8 cellular contexts compared by ENCODE assay signal in genomic region chr3:9731206-9732079, GRCh38. TPM values are rescaled to one million over a fixed set of nuclear protein-coding genes. Genes with fewer than 3 reads are reported as not detected.
DNase-seq lines count a peak whose midpoint lies in the region; ATAC-seq, FAIRE-seq and TF ChIP-seq lines count a peak whose summit lies in the region.

Gene BRPF1, plus strand, starts transcription at chr3:9731735. Its CDS starts 2,406 bp downstream, at chr3:9734141.

- BruUV-seq in HepG2 (replicated peaks; lab: Mats Ljungman, UMichigan) = no TSS peak

- peak within 1 kb of the TSS; percentile 100 for H3K9ac ChIP-seq in HepG2 (ENCODE audit: insufficient read depth, low read depth, low read length)

- DNase-seq in C1 segment of cervical spinal cord (lab: John Stamatoyannopoulos, UW) (peak; percentile 84 to 99 (median 98)), NCI-H748 treated with DMSO at 0.1 percent for 48 hours (lab: John Stamatoyannopoulos, UW) (peak; percentile 87), HepG2 (ENCODE audit: low spot score) (peak; percentile 95)
- DNase-seq in activated CD4-positive, alpha-beta T cell treated with anti-CD3 and anti-CD28 coated beads, Interleukin-2, amount 50 U/mL, for 24 hours (ENCODE audit: low read depth in 1 of 2, low spot score in 1 of 2) = peak; percentile 99
- peak; percentile 100 for DNase-seq in stimulated activated CD4-positive, alpha-beta T cell treated with anti-CD3 and anti-CD28 coated beads, Interleukin-4, amount 100 ng/mL, for 1 hour

- FAIRE-seq in HepG2 (lab: Jason Lieb, UNC) = peak; percentile 76

- intact Hi-C loops in dendritic cell treated with granulocyte-macrophage colony-stimulating factor and Interleukin-4, amounts not matched to agents 40 ng/mL and 50 ng/mL, for 4 days (cut with micrococcal nuclease) = loop anchor here (1.0 kb wide), 2 partner anchors 15 to 61 kb away; partner anchors contain the start of gene TADA3
- intact Hi-C loops in HepG2 (cut with micrococcal nuclease; ENCODE audit: unreplicated experiment) = loop anchor here (1.0 to 2.0 kb wide), 2 partner anchors 18 to 61 kb away; partner anchors contain the start of genes ARPC4, OGG1 and TADA3

- H3K4me1 Mint-ChIP-seq in dendritic cell treated with granulocyte-macrophage colony-stimulating factor and Interleukin-4, amounts not matched to agents 40 ng/mL and 50 ng/mL, for 4 days (ENCODE audit: low read depth) = peaks cover 79% of the 10 kb centered on the region

- peak within 1 kb of the TSS; percentile 90 for H3K4me2 ChIP-seq in HepG2 (ENCODE audit: low read depth, low read length)

- H3K27ac Mint-ChIP-seq in dendritic cell treated with granulocyte-macrophage colony-stimulating factor and Interleukin-4, amounts not matched to agents 40 ng/mL and 50 ng/mL, for 4 days = peak within 1 kb of the TSS; percentile 90

- H3K27me3 Mint-ChIP-seq in dendritic cell treated with granulocyte-macrophage colony-stimulating factor and Interleukin-4, amounts not matched to agents 40 ng/mL and 50 ng/mL, for 4 days = no peaks in the 10 kb centered on the region

- peak within 1 kb of the TSS; percentile 89 to 99 (median 96) for H3K4me3 ChIP-seq in HepG2 (replicated peaks in 1 of 3; ENCODE audit: insufficient read depth in 1 of 3, low read depth in 2 of 3, low read length in 3 of 3)

- TF ChIP-seq CTCF in HepG2 (CRISPR knock-in tag; IDR thresholded peaks at IDR 0.05) = peak; percentile 43

- H4K20me1 ChIP-seq in HepG2 (ENCODE audit: insufficient read depth, low read length) = peaks cover 6% of the 10 kb centered on the region

- H3K36me3 ChIP-seq in HepG2 (replicated peaks in 1 of 2; ENCODE audit: control insufficient read depth in 1 of 2, insufficient read depth in 2 of 2, low read length in 2 of 2) = peaks cover 7 to 31% of the 10 kb centered on the region in 2 experiments; a peak in 4 of 5 replicates

- in situ Hi-C loops in HepG2 (cut with HindIII; ENCODE audit: extremely low pct_ligation_motif_present, low pct_unique_long_range_greater_than_20kb) = no loop called here

- CTCF ChIA-PET in HepG2 (lab: Yijun Ruan, JAX; ENCODE audit: low intra/inter-chr PET ratio, low total read pairs) = no interaction called here

- TF ChIP-seq POLR2A in HepG2 (IDR thresholded peaks at IDR 0.05; ENCODE audit: insufficient read depth in 1 of 2, low read depth in 2 of 2, low read length in 2 of 2) = peak; percentile 55 to 71

- H3K9me3 ChIP-seq in HepG2 (ENCODE audit: low read length) = no peaks in the 10 kb centered on the region

- peak within 1 kb of the TSS; percentile 89 for H3K4me3 Mint-ChIP-seq in dendritic cell treated with granulocyte-macrophage colony-stimulating factor and Interleukin-4, amounts not matched to agents 40 ng/mL and 50 ng/mL, for 4 days

- H3K36me3 Mint-ChIP-seq in dendritic cell treated with granulocyte-macrophage colony-stimulating factor and Interleukin-4, amounts not matched to agents 40 ng/mL and 50 ng/mL, for 4 days (ENCODE audit: low read depth) = peaks cover 57% of the 10 kb centered on the region

- ATAC-seq in GM19372 (IDR thresholded peaks at IDR 0.05; ENCODE audit: low read depth, unreplicated experiment) = peak; percentile 87
- ATAC-seq in HG03558 (IDR thresholded peaks at IDR 0.05; ENCODE audit: extremely low read depth, unreplicated experiment) = peak; percentile 79
- ATAC-seq in HepG2 = peak; percentile 95

- peaks cover 24% of the 10 kb centered on the region for H3K79me2 ChIP-seq in HepG2 (ENCODE audit: insufficient read depth, low read length)

- no peaks in the 10 kb centered on the region for H3K9me3 Mint-ChIP-seq in dendritic cell treated with granulocyte-macrophage colony-stimulating factor and Interleukin-4, amounts not matched to agents 40 ng/mL and 50 ng/mL, for 4 days

- WGBS in HepG2 (ENCODE audit: low lambda C conversion rate) = 3% methylated on average over 10 of the region's 88 CpGs

- peak within 1 kb of the TSS; percentile 85 for H2AFZ ChIP-seq in HepG2 (ENCODE audit: low read length)

- peak within 1 kb of the TSS; percentile 99 for H3K27ac ChIP-seq in HepG2 (ENCODE audit: extremely low read length, insufficient read depth, low read length)

- TF ChIP-seq EP300 in HepG2 (IDR thresholded peaks at IDR 0.05; ENCODE audit: low read depth in 2 of 2, low read length in 2 of 2) (peak in 1 of 2 experiments; percentile 42; a peak in 1 of 4 replicates), HepG2 (CRISPR knock-in tag; IDR thresholded peaks at IDR 0.05; ENCODE audit: borderline replicate concordance) (no peak; the same call in 1 of the 2 replicates)

- POLR2A ChIA-PET in HepG2 (lab: Yijun Ruan, JAX) = interaction anchor here (1.1 to 4.3 kb wide), 6 partner anchors 19 to 410 kb away, joined by 3 to 40 read pairs (median 9); partner anchors contain the start of genes ARPC4, CAMK1, OGG1 and TADA3

- H3K27me3 ChIP-seq in HepG2 (ENCODE audit: control insufficient read depth in 1 of 2, insufficient read depth in 2 of 2, low read length in 2 of 2) = no peaks in the 10 kb centered on the region; a peak in 1 of 5 replicates

- TF ChIP-seq RAD21 in HepG2 (CRISPR knock-in tag; IDR thresholded peaks at IDR 0.05) = 0 out of 2 replicates have a peak, but pooled peaks have one; percentile 35

- H3K4me1 ChIP-seq in HepG2 (ENCODE audit: insufficient read depth, low read length) = peaks cover 31% of the 10 kb centered on the region

TF ChIP-seq in HepG2, 621 proteins besides CTCF, POLR2A, EP300 and RAD21 (continues in another document):
- TF ChIP-seq KDM2A (CRISPR knock-in tag; IDR thresholded peaks at IDR 0.05; ENCODE audit: borderline replicate concordance, low read depth) = peak; percentile 88
- 0 out of 2 replicates have a peak, but pooled peaks have one; percentile 35 for TF ChIP-seq ZNF572 (CRISPR knock-in tag; IDR thresholded peaks at IDR 0.05)
- TF ChIP-seq BRF2 (CRISPR knock-in tag; IDR thresholded peaks at IDR 0.05) = no peak
- TF ChIP-seq ZNF713 (CRISPR knock-in tag; IDR thresholded peaks at IDR 0.05) = no peak
- no peak; the same call in 1 of the 2 replicates for TF ChIP-seq ELF1 (CRISPR knock-in tag; IDR thresholded peaks at IDR 0.05)
- peak; percentile 91 for TF ChIP-seq SPEN (CRISPR knock-in tag; IDR thresholded peaks at IDR 0.05; ENCODE audit: low read depth)
- TF ChIP-seq ZNF362 (CRISPR knock-in tag; IDR thresholded peaks at IDR 0.05; ENCODE audit: borderline replicate concordance) = no peak
- TF ChIP-seq ZNF3 (CRISPR knock-in tag; IDR thresholded peaks at IDR 0.05) = no peak
- TF ChIP-seq NBN (conservative IDR thresholded peaks at IDR 0.05) = no peak
- TF ChIP-seq ZNF7 (CRISPR knock-in tag; IDR thresholded peaks at IDR 0.05) = no peak
- no peak for TF ChIP-seq CSRNP2 (CRISPR knock-in tag; conservative IDR thresholded peaks at IDR 0.05; ENCODE audit: low read depth)

RNA-seq across cellular contexts. Expression of gene BRPF1, which starts in this region (rescaled TPM):
- 7.5 and 10.0 TPM in 2 replicates for total RNA-seq in HepG2 (2016; rRNA removed; fragmentation: Illumina TruSeq; extraction: Trizol)
- 1.9 and 2.6 TPM in 2 replicates for total RNA-seq in HepG2 (2016; cell fraction: cytosol; rRNA removed; fragmentation: Illumina TruSeq; extraction: Trizol; ENCODE audit: low read depth)
- 6.6 and 9.5 TPM in 2 replicates for total RNA-seq in HepG2 (2016; cell fraction: insoluble cytoplasmic fraction; rRNA removed; fragmentation: Illumina TruSeq; extraction: Trizol)
- total RNA-seq in HepG2 (2016; cell fraction: membrane; rRNA removed; fragmentation: Illumina TruSeq; extraction: Trizol) = 4.2 and 4.4 TPM in 2 replicates
- total RNA-seq in HepG2 (2016; cell fraction: nucleus; rRNA removed; fragmentation: Illumina TruSeq; extraction: Trizol) = 11.3 and 13.7 TPM in 2 replicates
- 7.3 and 7.4 TPM in 2 replicates for polyA plus RNA-seq in HepG2 (2011; rRNA removed)
- polyA plus RNA-seq in HepG2 (2011; cell fraction: cytosol; rRNA removed) = 4.3 and 5.0 TPM in 2 replicates
- polyA plus RNA-seq in HepG2 (2011; cell fraction: nucleus; rRNA removed) = 26.1 and 36.3 TPM in 2 replicates
- 6.0 and 6.8 TPM in 2 replicates for polyA plus RNA-seq in HepG2 (2012)
- polyA plus RNA-seq in HepG2 (2016; cell fraction: cytosol; fragmentation: Illumina TruSeq; extraction: Trizol; ENCODE audit: low read depth) = 0.49 and 0.61 TPM in 2 replicates
- 6.7 and 7.2 TPM in 2 replicates for polyA plus RNA-seq in HepG2 (2016; cell fraction: insoluble cytoplasmic fraction; fragmentation: Illumina TruSeq; extraction: Trizol; ENCODE audit: low read depth)
- polyA plus RNA-seq in HepG2 (2016; cell fraction: membrane; fragmentation: Illumina TruSeq; extraction: Trizol; ENCODE audit: low read depth) = 1.5 and 1.6 TPM in 2 replicates
- 29.3 and 31.8 TPM in 2 replicates for polyA plus RNA-seq in HepG2 (2016; cell fraction: nucleus; fragmentation: Illumina TruSeq; extraction: Trizol; ENCODE audit: insufficient read depth, low read depth)
- 9.9 and 28.6 TPM in 2 replicates for polyA minus RNA-seq in HepG2 (2011; rRNA and poly(A)+ RNA removed; ENCODE audit: low replicate concordance)
- polyA minus RNA-seq in HepG2 (2011; cell fraction: cytosol; rRNA and poly(A)+ RNA removed) = 3.2 and 6.0 TPM in 2 replicates
- 12.9 and 15.8 TPM in 2 replicates for polyA minus RNA-seq in HepG2 (2011; cell fraction: nucleus; rRNA and poly(A)+ RNA removed)

Comparison
In these comparisons a context has a peak if more than half of its experiments do, and no peak if none do; other contexts are left out.
1. Peak in every context shown above with its lines: DNase-seq, ATAC-seq, H3K4me3 ChIP-seq and H3K27ac ChIP-seq.